In the genomic region with DNA sequence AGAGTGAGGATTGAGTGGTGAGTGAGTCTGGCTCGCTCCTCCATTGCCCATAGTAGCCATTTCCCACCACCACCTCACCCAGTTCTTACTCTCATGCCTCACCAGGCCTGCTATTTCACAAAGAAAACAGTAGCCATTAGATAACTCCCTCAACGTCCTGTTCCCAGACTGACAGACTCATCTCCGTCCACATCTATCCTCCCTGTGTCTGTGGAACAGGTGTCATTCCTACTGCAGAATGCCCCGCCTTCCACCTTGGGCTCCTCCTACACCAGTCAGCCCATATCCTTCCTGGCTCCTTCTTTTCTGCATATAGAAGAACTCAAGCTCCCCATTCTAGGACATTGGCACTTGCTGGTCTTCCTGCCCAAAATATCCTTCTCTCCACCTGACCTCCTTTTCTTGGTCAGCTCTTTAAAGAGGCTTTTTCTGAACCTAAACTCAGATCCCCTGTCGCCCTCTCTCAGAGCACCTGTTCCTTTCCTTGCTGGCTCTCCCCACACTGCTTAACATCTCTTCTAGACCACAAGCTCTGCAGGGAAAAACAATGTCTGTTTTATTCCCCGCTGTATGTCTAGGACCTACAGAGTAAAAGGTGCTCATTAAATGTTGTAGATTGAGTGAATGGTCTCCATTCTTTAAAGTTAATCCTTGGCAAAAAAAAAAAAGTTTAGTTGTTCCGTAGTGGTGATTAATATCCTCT, we compare ENCODE assay signal across 1 cellular context.
TF ChIP-seq lines count a peak whose summit lies in the region.

No MANE protein-coding gene starts in this region.

TF ChIP-seq in GM12878, 131 proteins besides CTCF, POLR2A, EP300 and RAD21:
- no peak for TF ChIP-seq NR2C1 (IDR thresholded peaks at IDR 0.05)
- TF ChIP-seq BRCA1 (IDR thresholded peaks at IDR 0.05; ENCODE audit: low read depth, low read length): no peak
- TF ChIP-seq RAD51 (IDR thresholded peaks at IDR 0.05): no peak
- TF ChIP-seq, protein P1, sequence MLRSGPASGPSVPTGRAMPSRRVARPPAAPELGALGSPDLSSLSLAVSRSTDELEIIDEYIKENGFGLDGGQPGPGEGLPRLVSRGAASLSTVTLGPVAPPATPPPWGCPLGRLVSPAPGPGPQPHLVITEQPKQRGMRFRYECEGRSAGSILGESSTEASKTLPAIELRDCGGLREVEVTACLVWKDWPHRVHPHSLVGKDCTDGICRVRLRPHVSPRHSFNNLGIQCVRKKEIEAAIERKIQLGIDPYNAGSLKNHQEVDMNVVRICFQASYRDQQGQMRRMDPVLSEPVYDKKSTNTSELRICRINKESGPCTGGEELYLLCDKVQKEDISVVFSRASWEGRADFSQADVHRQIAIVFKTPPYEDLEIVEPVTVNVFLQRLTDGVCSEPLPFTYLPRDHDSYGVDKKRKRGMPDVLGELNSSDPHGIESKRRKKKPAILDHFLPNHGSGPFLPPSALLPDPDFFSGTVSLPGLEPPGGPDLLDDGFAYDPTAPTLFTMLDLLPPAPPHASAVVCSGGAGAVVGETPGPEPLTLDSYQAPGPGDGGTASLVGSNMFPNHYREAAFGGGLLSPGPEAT (IDR thresholded peaks at IDR 0.05; ENCODE audit: low read depth): no peak
- peak; percentile 94 for TF ChIP-seq WRNIP1 (IDR thresholded peaks at IDR 0.05; ENCODE audit: borderline replicate concordance, low read depth, low read length)
- TF ChIP-seq, protein P2, sequence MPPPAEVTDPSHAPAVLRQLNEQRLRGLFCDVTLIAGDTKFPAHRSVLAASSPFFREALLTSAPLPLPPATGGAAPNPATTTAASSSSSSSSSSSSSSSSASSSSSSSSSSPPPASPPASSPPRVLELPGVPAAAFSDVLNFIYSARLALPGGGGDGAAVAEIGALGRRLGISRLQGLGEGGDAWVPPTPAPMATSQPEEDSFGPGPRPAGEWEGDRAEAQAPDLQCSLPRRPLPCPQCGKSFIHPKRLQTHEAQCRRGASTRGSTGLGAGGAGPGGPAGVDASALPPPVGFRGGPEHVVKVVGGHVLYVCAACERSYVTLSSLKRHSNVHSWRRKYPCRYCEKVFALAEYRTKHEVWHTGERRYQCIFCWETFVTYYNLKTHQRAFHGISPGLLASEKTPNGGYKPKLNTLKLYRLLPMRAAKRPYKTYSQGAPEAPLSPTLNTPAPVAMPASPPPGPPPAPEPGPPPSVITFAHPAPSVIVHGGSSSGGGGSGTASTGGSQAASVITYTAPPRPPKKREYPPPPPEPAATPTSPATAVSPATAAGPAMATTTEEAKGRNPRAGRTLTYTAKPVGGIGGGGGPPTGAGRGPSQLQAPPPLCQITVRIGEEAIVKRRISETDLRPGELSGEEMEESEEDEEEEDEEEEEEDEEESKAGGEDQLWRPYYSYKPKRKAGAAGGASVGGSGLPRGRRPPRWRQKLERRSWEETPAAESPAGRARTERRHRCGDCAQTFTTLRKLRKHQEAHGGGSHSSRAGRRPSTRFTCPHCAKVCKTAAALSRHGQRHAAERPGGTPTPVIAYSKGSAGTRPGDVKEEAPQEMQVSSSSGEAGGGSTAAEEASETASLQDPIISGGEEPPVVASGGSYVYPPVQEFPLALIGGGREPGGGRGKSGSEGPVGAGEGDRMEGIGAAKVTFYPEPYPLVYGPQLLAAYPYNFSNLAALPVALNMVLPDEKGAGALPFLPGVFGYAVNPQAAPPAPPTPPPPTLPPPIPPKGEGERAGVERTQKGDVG (CRISPR knock-in tag; IDR thresholded peaks at IDR 0.05): no peak
- TF ChIP-seq NR2C2 (IDR thresholded peaks at IDR 0.05; ENCODE audit: borderline replicate concordance, control insufficient read depth, insufficient read length, low read depth): no peak
- no peak for TF ChIP-seq BCL11A (IDR thresholded peaks at IDR 0.05; ENCODE audit: low read depth, low read length)
- no peak for TF ChIP-seq ZNF274 (IDR thresholded peaks at IDR 0.05; ENCODE audit: insufficient read depth, insufficient read length)
- no peak; the same call in 1 of the 2 replicates for TF ChIP-seq IKZF1 (conservative IDR thresholded peaks at IDR 0.05)
- no peak for TF ChIP-seq DPF2 (IDR thresholded peaks at IDR 0.05)
- TF ChIP-seq, protein P3, sequence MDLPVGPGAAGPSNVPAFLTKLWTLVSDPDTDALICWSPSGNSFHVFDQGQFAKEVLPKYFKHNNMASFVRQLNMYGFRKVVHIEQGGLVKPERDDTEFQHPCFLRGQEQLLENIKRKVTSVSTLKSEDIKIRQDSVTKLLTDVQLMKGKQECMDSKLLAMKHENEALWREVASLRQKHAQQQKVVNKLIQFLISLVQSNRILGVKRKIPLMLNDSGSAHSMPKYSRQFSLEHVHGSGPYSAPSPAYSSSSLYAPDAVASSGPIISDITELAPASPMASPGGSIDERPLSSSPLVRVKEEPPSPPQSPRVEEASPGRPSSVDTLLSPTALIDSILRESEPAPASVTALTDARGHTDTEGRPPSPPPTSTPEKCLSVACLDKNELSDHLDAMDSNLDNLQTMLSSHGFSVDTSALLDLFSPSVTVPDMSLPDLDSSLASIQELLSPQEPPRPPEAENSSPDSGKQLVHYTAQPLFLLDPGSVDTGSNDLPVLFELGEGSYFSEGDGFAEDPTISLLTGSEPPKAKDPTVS (IDR thresholded peaks at IDR 0.05; ENCODE audit: low read depth, low read length): no peak
- TF ChIP-seq EGR1 (IDR thresholded peaks at IDR 0.05; ENCODE audit: borderline replicate concordance in 1 of 2, low read depth in 2 of 2, low read length in 2 of 2): no peak
- no peak for TF ChIP-seq JUNB (IDR thresholded peaks at IDR 0.05)
- 0 out of 2 replicates have a peak, but pooled peaks have one; percentile 17 for TF ChIP-seq POLR2AphosphoS2 (IDR thresholded peaks at IDR 0.05; ENCODE audit: low read depth, low read length)
- TF ChIP-seq CHD2 (IDR thresholded peaks at IDR 0.05; ENCODE audit: borderline replicate concordance, low read depth, low read length): no peak
- TF ChIP-seq RBBP5 (conservative IDR thresholded peaks at IDR 0.05): no peak
- no peak for TF ChIP-seq RCOR1 (conservative IDR thresholded peaks at IDR 0.05; ENCODE audit: low read depth, low read length)
- TF ChIP-seq RELA (IDR thresholded peaks at IDR 0.05; ENCODE audit: borderline replicate concordance, partially characterized antibody): no peak
- peak; percentile 65; the same call in 1 of the 2 replicates for TF ChIP-seq LARP7 (IDR thresholded peaks at IDR 0.05)
- TF ChIP-seq, protein P4, sequence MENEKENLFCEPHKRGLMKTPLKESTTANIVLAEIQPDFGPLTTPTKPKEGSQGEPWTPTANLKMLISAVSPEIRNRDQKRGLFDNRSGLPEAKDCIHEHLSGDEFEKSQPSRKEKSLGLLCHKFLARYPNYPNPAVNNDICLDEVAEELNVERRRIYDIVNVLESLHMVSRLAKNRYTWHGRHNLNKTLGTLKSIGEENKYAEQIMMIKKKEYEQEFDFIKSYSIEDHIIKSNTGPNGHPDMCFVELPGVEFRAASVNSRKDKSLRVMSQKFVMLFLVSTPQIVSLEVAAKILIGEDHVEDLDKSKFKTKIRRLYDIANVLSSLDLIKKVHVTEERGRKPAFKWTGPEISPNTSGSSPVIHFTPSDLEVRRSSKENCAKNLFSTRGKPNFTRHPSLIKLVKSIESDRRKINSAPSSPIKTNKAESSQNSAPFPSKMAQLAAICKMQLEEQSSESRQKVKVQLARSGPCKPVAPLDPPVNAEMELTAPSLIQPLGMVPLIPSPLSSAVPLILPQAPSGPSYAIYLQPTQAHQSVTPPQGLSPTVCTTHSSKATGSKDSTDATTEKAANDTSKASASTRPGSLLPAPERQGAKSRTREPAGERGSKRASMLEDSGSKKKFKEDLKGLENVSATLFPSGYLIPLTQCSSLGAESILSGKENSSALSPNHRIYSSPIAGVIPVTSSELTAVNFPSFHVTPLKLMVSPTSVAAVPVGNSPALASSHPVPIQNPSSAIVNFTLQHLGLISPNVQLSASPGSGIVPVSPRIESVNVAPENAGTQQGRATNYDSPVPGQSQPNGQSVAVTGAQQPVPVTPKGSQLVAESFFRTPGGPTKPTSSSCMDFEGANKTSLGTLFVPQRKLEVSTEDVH (IDR thresholded peaks at IDR 0.05; ENCODE audit: low read depth, partially characterized antibody): no peak
- no peak for TF ChIP-seq PAX8 (IDR thresholded peaks at IDR 0.05)
- no peak for TF ChIP-seq CBFB (IDR thresholded peaks at IDR 0.05; ENCODE audit: low read depth)
- no peak for TF ChIP-seq ESRRA (IDR thresholded peaks at IDR 0.05; ENCODE audit: low read length)
- no peak for TF ChIP-seq NBN (IDR thresholded peaks at IDR 0.05)
